24 cellular contexts compared by ENCODE assay signal in the genomic region with DNA sequence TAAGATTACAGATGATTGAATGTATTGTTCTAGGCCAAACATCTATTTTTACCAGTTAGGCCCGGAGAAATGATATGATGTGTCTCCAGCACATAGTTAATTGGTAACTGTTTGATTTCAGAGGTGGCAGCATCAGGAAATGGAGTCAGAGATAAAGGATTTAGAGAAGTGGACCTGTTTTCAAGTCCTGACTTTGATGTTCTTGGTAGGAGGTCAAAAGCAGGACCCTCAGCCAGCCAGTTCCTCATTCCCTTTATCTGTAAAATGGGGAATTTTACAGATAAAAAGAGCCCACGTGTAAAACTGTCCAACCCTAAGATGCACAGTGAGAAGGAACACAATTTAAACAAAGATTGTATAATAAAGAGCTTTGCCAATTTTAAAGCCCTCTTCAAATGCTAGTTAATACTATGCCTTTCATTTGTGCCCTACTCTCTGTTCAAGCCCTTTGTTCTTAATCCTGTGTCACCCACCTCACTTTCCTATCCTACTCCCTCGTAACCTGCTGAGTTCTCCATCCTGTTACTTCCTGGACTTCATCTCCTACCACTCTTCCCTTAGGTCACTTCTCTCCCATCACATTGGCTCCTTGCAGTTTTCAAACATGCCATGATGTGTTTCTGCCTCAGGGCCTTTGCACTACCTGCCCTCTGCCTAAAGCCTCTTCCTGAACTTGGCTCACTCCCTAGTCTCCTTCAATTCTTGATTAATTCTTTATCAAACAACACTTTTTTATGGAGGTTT. TPM values are rescaled to one million over a fixed set of nuclear protein-coding genes. Genes with fewer than 3 reads are reported as not detected.
DNase-seq lines count a peak whose midpoint lies in the region; ATAC-seq, FAIRE-seq and TF ChIP-seq lines count a peak whose summit lies in the region.
"Had no signal": no experiment of that assay in that cellular context is flagged by ENCODE, and none has a peak within 500 bp of the region (broad histone marks: within the 10 kb centered on the region; RNA-seq: fewer than 3 reads in every experiment).

No MANE protein-coding gene starts in this region.

- H3K27ac Mint-ChIP-seq in activated naive CD8-positive, alpha-beta T cell treated with anti-CD3 and anti-CD28 coated beads, Interleukin-2, amount 50 U/mL, for 24 hours = peak overlapping the region; percentile 94
- H3K27ac Mint-ChIP-seq in HFFc6 = no peak overlapping the region

- peaks cover 37% of the 10 kb centered on the region for H3K4me1 Mint-ChIP-seq in activated naive CD8-positive, alpha-beta T cell treated with anti-CD3 and anti-CD28 coated beads, Interleukin-2, amount 50 U/mL, for 24 hours
- peaks cover 41% of the 10 kb centered on the region for H3K4me1 Mint-ChIP-seq in HFFc6 (ENCODE audit: low read depth)

- H3K9ac ChIP-seq in BLaER1 = no peak overlapping the region
- no peak overlapping the region for H3K9ac ChIP-seq in mesendoderm (ENCODE audit: low read length)

- no peak overlapping the region for H4K8ac ChIP-seq in mesendoderm (ENCODE audit: low read depth, low read length)

- H2BK15ac ChIP-seq in mesendoderm (replicated peaks; ENCODE audit: low read depth) = no peak overlapping the region

- H3K27me3 ChIP-seq in BLaER1 (no peaks in the 10 kb centered on the region), mesendoderm (ENCODE audit: insufficient read depth, low read length, poor library complexity) (no peaks in the 10 kb centered on the region)

- no peak overlapping the region for H2AK5ac ChIP-seq in mesendoderm (ENCODE audit: low read length)

- no peak overlapping the region for H4K5ac ChIP-seq in mesendoderm (ENCODE audit: low read length)

- H3K36me3 ChIP-seq in BLaER1 (no peaks in the 10 kb centered on the region), mesendoderm (ENCODE audit: control insufficient read depth, insufficient read depth, low read length) (no peaks in the 10 kb centered on the region)

- FAIRE-seq in GM18507 (lab: Jason Lieb, UNC) = peak; percentile 36
- FAIRE-seq: GM12891, HTR-8/SVneo had no signal

- no peak overlapping the region for H2BK5ac ChIP-seq in mesendoderm (ENCODE audit: low read length)

- H3K4ac ChIP-seq in mesendoderm (ENCODE audit: low read depth, low read length) = no peak overlapping the region

- DNase-seq in GM18507 (ENCODE audit: extremely low spot score, insufficient read length, low read depth) (no peak), mesendoderm (peak; percentile 32), HFFc6 (no peak), NCI-H526 treated with DMSO at 0.1 percent for 48 hours (lab: John Stamatoyannopoulos, UW) (no peak), KG1 (lab: John Stamatoyannopoulos, UW) (no peak)
- DNase-seq in activated naive CD8-positive, alpha-beta T cell treated with anti-CD3 and anti-CD28 coated beads, Interleukin-2, amount 50 U/mL, for 24 hours = no peak
- DNase-seq: AML-193, COR-L47, DMS153, GF-D8, H7, NCI-H1105, NCI-H1694, NCI-H2081 treated with DMSO at 0.1 percent for 48 hours, NCI-H510A, NCI-H774, Right ventricle myocardium superior, SW 1271 had no signal

- peaks cover 7% of the 10 kb centered on the region for H3K27me3 Mint-ChIP-seq in activated naive CD8-positive, alpha-beta T cell treated with anti-CD3 and anti-CD28 coated beads, Interleukin-2, amount 50 U/mL, for 24 hours
- peaks cover 1% of the 10 kb centered on the region; the same call in 1 of the 2 replicates for H3K27me3 Mint-ChIP-seq in HFFc6 (ENCODE audit: insufficient read depth)

- no peaks in the 10 kb centered on the region for H3K79me2 ChIP-seq in mesendoderm (ENCODE audit: control insufficient read depth, insufficient read depth, low read length)

- H3K4me3 ChIP-seq in BLaER1 = 0 out of 2 replicates have a peak overlapping the region, but pooled peaks have one; percentile 4
- H3K4me3 ChIP-seq in mesendoderm (ENCODE audit: low read length) = no peak overlapping the region

- no peak overlapping the region for H3K56ac ChIP-seq in mesendoderm (ENCODE audit: low read length)

- no peak for TF ChIP-seq CTCF in HFFc6 (IDR thresholded peaks at IDR 0.05)

- H3K18ac ChIP-seq in mesendoderm (ENCODE audit: low read length) = no peak overlapping the region

- WGBS in mesendoderm (ENCODE audit: extremely low coverage, insufficient coverage, low lambda C conversion rate) = no CpG with 5 or more reads among the region's 3 CpGs

- H3K4me3 Mint-ChIP-seq in activated naive CD8-positive, alpha-beta T cell treated with anti-CD3 and anti-CD28 coated beads, Interleukin-2, amount 50 U/mL, for 24 hours = no peak overlapping the region
- no peak overlapping the region for H3K4me3 Mint-ChIP-seq in HFFc6

- H3K27ac ChIP-seq in BLaER1 = peak overlapping the region; percentile 79
- H3K27ac ChIP-seq in mesendoderm (ENCODE audit: low read depth, low read length) = peak overlapping the region; percentile 48

- H3K23ac ChIP-seq in mesendoderm (ENCODE audit: low read length) = no peak overlapping the region

- peaks cover 92% of the 10 kb centered on the region for H3K4me1 ChIP-seq in BLaER1
- H3K4me1 ChIP-seq in mesendoderm (ENCODE audit: control insufficient read depth, low read depth, low read length) = no peaks in the 10 kb centered on the region

- no peak overlapping the region for H2BK120ac ChIP-seq in mesendoderm (ENCODE audit: low read depth, low read length)

- ATAC-seq in activated naive CD8-positive, alpha-beta T cell treated with anti-CD3 and anti-CD28 coated beads, Interleukin-2, amount 50 U/mL, for 24 hours = no peak
- ATAC-seq in GM21367 (IDR thresholded peaks at IDR 0.05; ENCODE audit: unreplicated experiment) = no peak

- no peaks in the 10 kb centered on the region for H4K20me1 ChIP-seq in BLaER1

- no peaks in the 10 kb centered on the region for H3K79me1 ChIP-seq in mesendoderm (ENCODE audit: low read length)

- peaks cover 5% of the 10 kb centered on the region for H3K9me3 Mint-ChIP-seq in activated naive CD8-positive, alpha-beta T cell treated with anti-CD3 and anti-CD28 coated beads, Interleukin-2, amount 50 U/mL, for 24 hours
- no peaks in the 10 kb centered on the region for H3K9me3 Mint-ChIP-seq in HFFc6

- H3K9me3 ChIP-seq in BLaER1 = peaks cover 10% of the 10 kb centered on the region

- peak overlapping the region; percentile 83 for H3K4me2 ChIP-seq in BLaER1
- H3K4me2 ChIP-seq in mesendoderm (ENCODE audit: low read length) = no peak overlapping the region

- peaks cover 3% of the 10 kb centered on the region for H3K36me3 Mint-ChIP-seq in activated naive CD8-positive, alpha-beta T cell treated with anti-CD3 and anti-CD28 coated beads, Interleukin-2, amount 50 U/mL, for 24 hours (ENCODE audit: low read depth)
- H3K36me3 Mint-ChIP-seq in HFFc6 (ENCODE audit: low read depth) = no peaks in the 10 kb centered on the region

RNA-seq across cellular contexts. Expression of gene TMEM212, which starts 2.6 kb away (rescaled TPM):
- polyA plus RNA-seq in mesendoderm (2013, experiment 1 of 2) = not detected
- polyA plus RNA-seq in mesendoderm (2013, experiment 2 of 2) = not detected
- not detected for total RNA-seq in HFFc6 (2021; fragmentation: NEBNext Ultra II Directional; extraction: Animal tissue kit (Norgen Biotek cat#: 25700))
- total RNA-seq: Daoy, H7, OCI-LY7, Right ventricle myocardium superior had no signal

RNA-seq across cellular contexts. Expression of gene PLD1, which starts 35.4 kb away (rescaled TPM):
- 0.42 TPM for polyA plus RNA-seq in mesendoderm (2013, experiment 1 of 2)
- polyA plus RNA-seq in mesendoderm (2013, experiment 2 of 2) = 0.56 TPM
- total RNA-seq in HFFc6 (2021; fragmentation: NEBNext Ultra II Directional; extraction: Animal tissue kit (Norgen Biotek cat#: 25700)) = 1 to 10 TPM; 4.1 to 6.0 (median 5.3) TPM
- total RNA-seq: OCI-LY7 had no signal
